17 cellular contexts compared by ENCODE assay signal in genomic region chr7:71937840-71938371, GRCh38.
A peak's percentile ranks its signal among the peaks of the same experiment; 100 is the strongest.
DNase-seq lines count a peak whose midpoint lies in the region; ATAC-seq lines count a peak whose summit lies in the region.
"Had no signal": no experiment of that assay in that cellular context is flagged by ENCODE, and none has a peak within 500 bp of the region (broad histone marks: within the 10 kb centered on the region; RNA-seq: fewer than 3 reads in every experiment).

No MANE protein-coding gene starts in this region.

- no peak overlapping the region for H3K4me3 ChIP-seq in BLaER1
- H3K4me3 ChIP-seq: GM12878, HAP-1 had no signal

- H3K27ac ChIP-seq in BLaER1, result peak overlapping the region; percentile 45; the same call in 1 of the 2 replicates
- H3K27ac ChIP-seq: C4-2B, KMS-11 had no signal

- peaks cover 33% of the 10 kb centered on the region for H3K4me1 ChIP-seq in BLaER1
- H3K4me1 ChIP-seq: HAP-1 had no signal

- no peaks in the 10 kb centered on the region for H3K27me3 ChIP-seq in BLaER1

- H3K9ac ChIP-seq in BLaER1, result 0 out of 2 replicates have a peak overlapping the region, but pooled peaks have one; percentile 15
- H3K9ac ChIP-seq: KMS-11 had no signal

- H3K36me3 ChIP-seq in BLaER1, result no peaks in the 10 kb centered on the region
- H3K36me3 ChIP-seq: HAP-1 had no signal

- H4K20me1 ChIP-seq in BLaER1, result no peaks in the 10 kb centered on the region

- ATAC-seq in HG02798 (IDR thresholded peaks at IDR 0.05; ENCODE audit: poor library complexity, unreplicated experiment), result no peak
- ATAC-seq: GM12878, HepG2 had no signal

- DNase-seq in Daoy (ENCODE audit: low read depth) (peak; percentile 34), NCI-H2171 treated with DMSO at 0.1 percent for 48 hours (lab: John Stamatoyannopoulos, UW) (peak; percentile 84), stromal cell of bone marrow (ENCODE audit: low read depth) (peak; percentile 1), GM19240 (ENCODE audit: insufficient read length, low spot score) (no peak)
- DNase-seq in activated CD4-positive, CD25-positive, alpha-beta regulatory T cell (lab: John Stamatoyannopoulos, UW), result no peak
- DNase-seq: 8988T; AML-193; CD4-positive, alpha-beta memory T cell; DMS53; GOT3 had no signal

- peak overlapping the region; percentile 75 for H3K4me2 ChIP-seq in BLaER1
- H3K4me2 ChIP-seq: KMS-11 had no signal

- peaks cover 30% of the 10 kb centered on the region for H3K9me3 ChIP-seq in BLaER1
- H3K9me3 ChIP-seq: HAP-1 had no signal

Comparison
In these comparisons a context has a peak if more than half of its experiments do, and no peak if none do; other contexts are left out.
1. DNase-seq: peak in Daoy (single experiment), NCI-H2171 treated with DMSO at 0.1 percent for 48 hours (single experiment) and stromal cell of bone marrow (single experiment); none in GM19240 (single experiment) and activated CD4-positive, CD25-positive, alpha-beta regulatory T cell (0 of 4).